ENCODE assay signal across 10 cellular contexts in the genomic region with DNA sequence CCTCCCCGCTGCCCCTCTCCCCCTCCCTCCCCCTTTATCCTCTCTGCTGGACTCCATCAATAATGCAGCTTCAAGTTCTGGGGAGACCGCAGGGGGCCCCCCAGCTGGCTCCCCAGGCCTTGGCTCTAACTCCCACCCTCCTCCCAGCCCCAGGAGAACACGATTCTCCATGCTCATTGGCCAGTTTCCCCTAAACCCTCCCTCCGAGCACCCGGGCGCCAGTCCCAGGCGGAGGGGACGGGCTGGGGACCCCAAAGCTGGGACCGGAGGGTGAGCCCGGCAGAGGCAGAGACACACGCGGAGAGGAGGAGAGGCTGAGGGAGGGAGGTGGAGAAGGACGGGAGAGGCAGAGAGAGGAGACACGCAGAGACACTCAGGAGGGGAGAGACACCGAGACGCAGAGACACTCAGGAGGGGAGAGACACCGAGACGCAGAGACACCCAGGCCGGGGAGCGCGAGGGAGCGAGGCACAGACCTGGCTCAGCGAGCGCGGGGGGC. TPM values are rescaled to one million over a fixed set of nuclear protein-coding genes. Genes with fewer than 3 reads are reported as not detected.
DNase-seq lines count a peak whose midpoint lies in the region; ATAC-seq lines count a peak whose summit lies in the region.
"Had no signal": no experiment of that assay in that cellular context is flagged by ENCODE, and none has a peak within 500 bp of the region (broad histone marks: within the 10 kb centered on the region; RNA-seq: fewer than 3 reads in every experiment).

TSS of gene PPP1R1B (plus strand) at position 282 of the 499 bp plus-strand sequence. CDS start 441 bp downstream, outside the sequence.

- H3K4me3 ChIP-seq in mesendoderm (ENCODE audit: low read length), result peak within 1 kb of the TSS; percentile 19

- no peak within 1 kb of the TSS for H2AK5ac ChIP-seq in mesendoderm (ENCODE audit: low read length)

- WGBS in mesendoderm (ENCODE audit: extremely low coverage, insufficient coverage, low lambda C conversion rate), result no CpG with 5 or more reads among the region's 25 CpGs

- no peak within 1 kb of the TSS for H2BK120ac ChIP-seq in mesendoderm (ENCODE audit: low read depth, low read length)

- no peaks in the 10 kb centered on the region for H3K36me3 ChIP-seq in mesendoderm (ENCODE audit: control insufficient read depth, insufficient read depth, low read length)

- H3K4me3 Mint-ChIP-seq in activated T-cell treated with anti-CD3 and anti-CD28 coated beads, Interleukin-2, amount 50 U/mL, for 24 hours, result peak within 1 kb of the TSS; percentile 60

- H3K27ac ChIP-seq in caudate nucleus (ENCODE audit: low read depth, low read length) (peak within 1 kb of the TSS; percentile 93), mesendoderm (ENCODE audit: low read depth, low read length) (no peak within 1 kb of the TSS), temporal lobe (ENCODE audit: low read depth, low read length) (peak within 1 kb of the TSS; percentile 72)

- no peaks in the 10 kb centered on the region for H3K79me1 ChIP-seq in mesendoderm (ENCODE audit: low read length)

- no peaks in the 10 kb centered on the region for H3K79me2 ChIP-seq in mesendoderm (ENCODE audit: control insufficient read depth, insufficient read depth, low read length)

- no peak within 1 kb of the TSS for H4K5ac ChIP-seq in mesendoderm (ENCODE audit: low read length)

- no peaks in the 10 kb centered on the region for H3K36me3 Mint-ChIP-seq in activated T-cell treated with anti-CD3 and anti-CD28 coated beads, Interleukin-2, amount 50 U/mL, for 24 hours (ENCODE audit: low read depth)

- peaks cover 33% of the 10 kb centered on the region for H3K4me1 Mint-ChIP-seq in activated T-cell treated with anti-CD3 and anti-CD28 coated beads, Interleukin-2, amount 50 U/mL, for 24 hours (ENCODE audit: low read depth)

- peak within 1 kb of the TSS; percentile 57 for H3K9ac ChIP-seq in mesendoderm (ENCODE audit: low read length)

- H3K9me3 Mint-ChIP-seq in activated T-cell treated with anti-CD3 and anti-CD28 coated beads, Interleukin-2, amount 50 U/mL, for 24 hours, result no peaks in the 10 kb centered on the region

- ATAC-seq in HG02973 (IDR thresholded peaks at IDR 0.05; ENCODE audit: unreplicated experiment) (no peak), GM21367 (IDR thresholded peaks at IDR 0.05; ENCODE audit: unreplicated experiment) (no peak)

- peak within 1 kb of the TSS; percentile 13 for H3K18ac ChIP-seq in mesendoderm (ENCODE audit: low read length)

- H3K23ac ChIP-seq in mesendoderm (ENCODE audit: low read length), result no peak within 1 kb of the TSS

- peak within 1 kb of the TSS; percentile 81 for H3K56ac ChIP-seq in mesendoderm (ENCODE audit: low read length)

- no peak within 1 kb of the TSS for H3K27ac Mint-ChIP-seq in activated T-cell treated with anti-CD3 and anti-CD28 coated beads, Interleukin-2, amount 50 U/mL, for 24 hours

- H3K4me2 ChIP-seq in mesendoderm (ENCODE audit: low read length), result peak within 1 kb of the TSS; percentile 89

- H2BK5ac ChIP-seq in mesendoderm (ENCODE audit: low read length), result no peak within 1 kb of the TSS

- DNase-seq in activated T-cell treated with anti-CD3 and anti-CD28 coated beads, Interleukin-2, amount 50 U/mL, for 24 hours, result no peak
- DNase-seq in activated T-cell treated with anti-CD3 and anti-CD28 coated beads for 4 hours (no peak), caudate nucleus (lab: John Stamatoyannopoulos, UW) (peak in 52 of 61 donors; percentile 28 to 93 (median 73)), mesendoderm (no peak), NAMALWA (ENCODE audit: low spot score) (no peak)
- DNase-seq: Kasumi-1 had no signal

- peaks cover 3% of the 10 kb centered on the region for H3K4me1 ChIP-seq in mesendoderm (ENCODE audit: control insufficient read depth, low read depth, low read length)

- H3K27me3 ChIP-seq in mesendoderm (ENCODE audit: insufficient read depth, low read length, poor library complexity), result no peaks in the 10 kb centered on the region

- H3K27me3 Mint-ChIP-seq in activated T-cell treated with anti-CD3 and anti-CD28 coated beads, Interleukin-2, amount 50 U/mL, for 24 hours, result peaks cover 46% of the 10 kb centered on the region

- H3K4ac ChIP-seq in mesendoderm (ENCODE audit: low read depth, low read length), result no peak within 1 kb of the TSS

- H2BK15ac ChIP-seq in mesendoderm (replicated peaks; ENCODE audit: low read depth), result no peak within 1 kb of the TSS

- no peak within 1 kb of the TSS for H4K8ac ChIP-seq in mesendoderm (ENCODE audit: low read depth, low read length)

RNA-seq across cellular contexts. Expression of gene PPP1R1B, which starts in this region (rescaled TPM):
- polyA plus RNA-seq in mesendoderm (2013, experiment 1 of 2), result 1.7 TPM
- 1.8 TPM for polyA plus RNA-seq in mesendoderm (2013, experiment 2 of 2)
- total RNA-seq in temporal lobe, result 20.7 TPM
- total RNA-seq: fibroblast of villous mesenchyme had no signal

Comparison
In these comparisons a context has a peak if more than half of its experiments do, and no peak if none do; other contexts are left out.
1. DNase-seq: peak in caudate nucleus (52 of 61); none in activated T-cell treated with anti-CD3 and anti-CD28 coated beads, Interleukin-2, amount 50 U/mL, for 24 hours (single experiment), activated T-cell treated with anti-CD3 and anti-CD28 coated beads for 4 hours (single experiment), mesendoderm (single experiment) and NAMALWA (single experiment).